Comparison of ENCODE assay signal across 8 cellular contexts in genomic region chr16:28549301-28549899, GRCh38. TPM values are rescaled to one million over a fixed set of nuclear protein-coding genes. Genes with fewer than 3 reads are reported as not detected.
DNase-seq lines count a peak whose midpoint lies in the region; FAIRE-seq and TF ChIP-seq lines count a peak whose summit lies in the region.

No MANE protein-coding gene starts in this region.

- no peaks in the 10 kb centered on the region for H4K20me1 ChIP-seq in fibroblast of lung (ENCODE audit: control insufficient read depth, extremely low read depth, insufficient read depth, low read length)

- no peak for TF ChIP-seq EP300 in tibial nerve (IDR thresholded peaks at IDR 0.05)

- H3K36me3 ChIP-seq in fibroblast of lung (ENCODE audit: control insufficient read depth, insufficient read depth, low read length) = no peaks in the 10 kb centered on the region
- no peaks in the 10 kb centered on the region for H3K36me3 ChIP-seq in tibial nerve

- H2AFZ ChIP-seq in fibroblast of lung (ENCODE audit: low read length) = no peak overlapping the region

- no peak overlapping the region for H3K4me3 ChIP-seq in fibroblast of lung (replicated peaks in 1 of 4; ENCODE audit: control extremely low read depth in 1 of 4, insufficient read depth in 1 of 4, low read depth in 3 of 4, low read length in 4 of 4)
- no peak overlapping the region for H3K4me3 ChIP-seq in tibial nerve
- no peak overlapping the region for H3K4me3 ChIP-seq in coronary artery

- peak; percentile 50 for TF ChIP-seq CTCF in GM12873 (IDR thresholded peaks at IDR 0.05; ENCODE audit: insufficient read depth, low read depth, low read length, missing control alignments)
- peak; percentile 54 to 64 for TF ChIP-seq CTCF in fibroblast of lung (conservative IDR thresholded peaks at IDR 0.05 in 1 of 2, IDR thresholded peaks at IDR 0.05 in 1 of 2; ENCODE audit: low read depth in 1 of 2, low read length in 2 of 2)
- TF ChIP-seq CTCF in tibial nerve (IDR thresholded peaks at IDR 0.05) = peak in 4 of 5 experiments; percentile 36 to 57 (median 40)
- no peak for TF ChIP-seq CTCF in coronary artery (IDR thresholded peaks at IDR 0.05)

- no peak for TF ChIP-seq POLR2A in tibial nerve (IDR thresholded peaks at IDR 0.05)

- WGBS in tibial nerve, 2 donors = 35 to 41% methylated on average over 11 of the region's 11 CpGs

- H3K9ac ChIP-seq in fibroblast of lung (ENCODE audit: insufficient read depth, low read length) = no peak overlapping the region

- H3K27ac ChIP-seq in fibroblast of lung (ENCODE audit: insufficient read depth, low read length) = no peak overlapping the region
- no peak overlapping the region for H3K27ac ChIP-seq in tibial nerve
- no peak overlapping the region for H3K27ac ChIP-seq in coronary artery

- DNase-seq in AG20443 (ENCODE audit: low spot score) = peak; percentile 49
- DNase-seq in RPMI8226 = peak; percentile 62
- peak; percentile 27 to 69 for DNase-seq in fibroblast of lung (ENCODE audit: low read depth in 2 of 2)
- no peak for DNase-seq in tibial nerve (ENCODE audit: low spot score in 2 of 2)
- no peak for DNase-seq in coronary artery (ENCODE audit: low spot score)
- no peak for DNase-seq in NCI-H2081 (lab: John Stamatoyannopoulos, UW)
- DNase-seq in RCC 7860 (ENCODE audit: low spot score) = no peak

- no peaks in the 10 kb centered on the region for H3K79me2 ChIP-seq in fibroblast of lung (ENCODE audit: control insufficient read depth, insufficient read depth, low read length)

- no peak overlapping the region for H3K4me2 ChIP-seq in fibroblast of lung (ENCODE audit: extremely low read depth, insufficient read depth, low read length)

- H3K9me3 ChIP-seq in fibroblast of lung (ENCODE audit: control insufficient read depth, insufficient read depth, low read depth, low read length) (no peaks in the 10 kb centered on the region), tibial nerve (no peaks in the 10 kb centered on the region)

- H3K4me1 ChIP-seq in fibroblast of lung (ENCODE audit: control insufficient read depth, extremely low read depth, insufficient read depth, low read length) = no peaks in the 10 kb centered on the region
- peaks cover 0 to 10% (median under 1%) of the 10 kb centered on the region in 4 donors for H3K4me1 ChIP-seq in tibial nerve

- no peaks in the 10 kb centered on the region for H3K27me3 ChIP-seq in fibroblast of lung (ENCODE audit: control insufficient read depth, insufficient read depth, low read length)
- no peaks in the 10 kb centered on the region for H3K27me3 ChIP-seq in tibial nerve

- no peak for FAIRE-seq in RCC 7860 (lab: Jason Lieb, UNC)

RNA-seq across cellular contexts. Expression of gene SGF29, which starts 4.3 kb away (rescaled TPM):
- total RNA-seq in fibroblast of lung (6.9 and 12.8 TPM in 2 replicates), tibial nerve (10 to 100 TPM; 31.9 to 52.1 (median 36.1) TPM)
- 1.6 and 2.5 TPM in 2 replicates for polyA plus RNA-seq in fibroblast of lung
- 8.2 and 13.2 TPM in 2 replicates for polyA plus RNA-seq in fibroblast of lung (2012)
- polyA minus RNA-seq in fibroblast of lung (ENCODE audit: low replicate concordance) = 13.1 and 17.0 TPM in 2 replicates

RNA-seq across cellular contexts. Expression of gene NUPR1, which starts 10.6 kb away (rescaled TPM):
- total RNA-seq in fibroblast of lung (59.3 and 87.0 TPM in 2 replicates), tibial nerve (10 to 100 TPM; 33.0 to 57.2 (median 53.4) TPM)
- polyA plus RNA-seq in fibroblast of lung = 22.2 and 38.0 TPM in 2 replicates
- 85.1 and 155 TPM in 2 replicates for polyA plus RNA-seq in fibroblast of lung (2012)
- 20.0 and 32.2 TPM in 2 replicates for polyA minus RNA-seq in fibroblast of lung (ENCODE audit: low replicate concordance)

RNA-seq across cellular contexts. Expression of gene IL27, which starts 42.8 kb away (rescaled TPM):
- not detected in 2 replicates for total RNA-seq in fibroblast of lung
- not detected in 2 replicates for polyA plus RNA-seq in fibroblast of lung
- polyA plus RNA-seq in fibroblast of lung (2012) = not detected in 2 replicates
- polyA minus RNA-seq in fibroblast of lung (ENCODE audit: low replicate concordance) = not detected in 2 replicates
- not detected for total RNA-seq in tibial nerve

RNA-seq across cellular contexts. Expression of gene SULT1A2, which starts 47.5 kb away (rescaled TPM):
- 0.17 and 0.26 TPM in 2 replicates for total RNA-seq in fibroblast of lung
- polyA plus RNA-seq in fibroblast of lung = not detected in 2 replicates
- not detected in 2 replicates for polyA plus RNA-seq in fibroblast of lung (2012)
- not detected in 2 replicates for polyA minus RNA-seq in fibroblast of lung (ENCODE audit: low replicate concordance)
- total RNA-seq in tibial nerve = 10 to 100 TPM in 1 of 4 donors, 1 to 10 TPM in 2, not detected in 1; 2.4 to 11.8 (median 6.1) TPM

RNA-seq across cellular contexts. Expression of gene APOBR, which starts 55.0 kb away (rescaled TPM):
- under 0.01 TPM in 1 of 2 replicates, not detected in the other for total RNA-seq in fibroblast of lung
- not detected in 2 replicates for polyA plus RNA-seq in fibroblast of lung
- not detected in 2 replicates for polyA plus RNA-seq in fibroblast of lung (2012)
- not detected in 2 replicates for polyA minus RNA-seq in fibroblast of lung (ENCODE audit: low replicate concordance)
- total RNA-seq in tibial nerve = 1 to 10 TPM; 1.3 to 4.5 (median 1.8) TPM

Comparison
In these comparisons a context has a peak if more than half of its experiments do, and no peak if none do; other contexts are left out.
1. DNase-seq: peak in AG20443 (single experiment), RPMI8226 (single experiment) and fibroblast of lung (2 of 2); none in tibial nerve (0 of 2), coronary artery (single experiment), NCI-H2081 (0 of 2) and RCC 7860 (single experiment).